8 cellular contexts compared by ENCODE assay signal in genomic region chr1:119713538-119714456, GRCh38. TPM values are rescaled to one million over a fixed set of nuclear protein-coding genes. Genes with fewer than 3 reads are reported as not detected.
DNase-seq lines count a peak whose midpoint lies in the region; ATAC-seq and TF ChIP-seq lines count a peak whose summit lies in the region.

No MANE protein-coding gene starts in this region.

- H3K4me3 ChIP-seq in AG04449 (ENCODE audit: low read depth, low read length) (peak overlapping the region; percentile 92), HEK293 (ENCODE audit: low read depth, low read length) (no peak overlapping the region), WERI-Rb-1 (ENCODE audit: low read depth, low read length) (no peak overlapping the region; the same call in 1 of the 2 replicates)

- POLR2A ChIA-PET in AG04449 (lab: Yijun Ruan, JAX) = interaction anchor here (0.8 to 1.4 kb wide), 2 partner anchors 10 to 160 kb away, joined by 3 to 4 read pairs; no protein-coding TSS in a partner anchor
- POLR2A ChIA-PET in HEK293 (lab: Yijun Ruan, JAX) = interaction anchor here (1.3 to 2.2 kb wide), 2 partner anchors 34 to 66 kb away, joined by 5 to 10 read pairs; partner anchors contain the start of gene ZNF697

- H3K27me3 ChIP-seq in WERI-Rb-1 (ENCODE audit: insufficient read depth, low read depth, severe bottlenecking) = no peaks in the 10 kb centered on the region

- peaks cover 15% of the 10 kb centered on the region for H3K4me1 ChIP-seq in HEK293 (ENCODE audit: control insufficient read depth, insufficient read depth, low read length)

- peaks cover 0 to under 1% of the 10 kb centered on the region in 2 experiments; a peak in 1 of 3 replicates for H3K36me3 ChIP-seq in HEK293 (ENCODE audit: control insufficient read depth in 2 of 2, insufficient read depth in 1 of 2, low read length in 2 of 2)
- peaks cover 2% of the 10 kb centered on the region; the same call in 1 of the 2 replicates for H3K36me3 ChIP-seq in WERI-Rb-1

- H3K9me3 ChIP-seq in HEK293 (ENCODE audit: control insufficient read depth, insufficient read depth, low read depth, low read length) = no peaks in the 10 kb centered on the region
- H3K9me3 ChIP-seq in WERI-Rb-1 (ENCODE audit: severe bottlenecking) = no peaks in the 10 kb centered on the region

- CTCF ChIA-PET in AG04449 (lab: Yijun Ruan, JAX) = interaction anchor here (1.2 to 3.7 kb wide), 5 partner anchors 15 to 98 kb away, joined by 3 to 22 read pairs (median 5); no protein-coding TSS in a partner anchor
- CTCF ChIA-PET in HEK293 (lab: Yijun Ruan, JAX) = interaction anchor here (0.8 kb wide), 1 partner anchor 39 kb away, joined by 3 read pairs; no protein-coding TSS in a partner anchor

- ATAC-seq in Right ventricle myocardium superior (ENCODE audit: poor library complexity) (peak; percentile 23), sciatic nerve (peak; percentile 33), HG02623 (IDR thresholded peaks at IDR 0.05; ENCODE audit: unreplicated experiment) (no peak), HG02852 (IDR thresholded peaks at IDR 0.05; ENCODE audit: unreplicated experiment) (no peak)

- intact Hi-C loops in Right ventricle myocardium superior (cut with DNase I) = no loop called here
- intact Hi-C loops in sciatic nerve (cut with DNase I) = no loop called here

- TF ChIP-seq CTCF in AG04449 (IDR thresholded peaks at IDR 0.05; ENCODE audit: insufficient read depth, low read length, missing control alignments) = no peak
- TF ChIP-seq CTCF in HEK293 (tag by site-specific recombination; IDR thresholded peaks at IDR 0.05) = no peak
- no peak for TF ChIP-seq CTCF in WERI-Rb-1 (IDR thresholded peaks at IDR 0.05; ENCODE audit: low read depth, low read length)

- H3K27ac ChIP-seq in HEK293 (ENCODE audit: extremely low read depth, low read depth, low read length) = peak overlapping the region; percentile 90
- H3K27ac ChIP-seq in WERI-Rb-1 = peak overlapping the region; percentile 79

- DNase-seq in AG04449 (ENCODE audit: low read depth, low spot score) = no peak
- DNase-seq in WERI-Rb-1 = peak; percentile 12
- DNase-seq in Right ventricle myocardium superior = no peak
- no peak for DNase-seq in sciatic nerve (ENCODE audit: low spot score)
- no peak for DNase-seq in OCI-M2 (lab: John Stamatoyannopoulos, UW; ENCODE audit: unreplicated experiment)

TF ChIP-seq in HEK293, 187 proteins besides CTCF, POLR2A, EP300 and RAD21 (continues in another document):
- TF ChIP-seq KLF10 (tag by site-specific recombination; IDR thresholded peaks at IDR 0.05) (0 out of 2 replicates have a peak, but pooled peaks have one; percentile 62), ZNF223 (tag by site-specific recombination; IDR thresholded peaks at IDR 0.05) (no peak), FEZF1 (tag by site-specific recombination; IDR thresholded peaks at IDR 0.05) (peak; percentile 37; the same call in 1 of the 2 replicates), ZNF426 (tag by site-specific recombination; IDR thresholded peaks at IDR 0.05) (no peak), ZNF366 (tag by site-specific recombination; conservative IDR thresholded peaks at IDR 0.05) (peak; percentile 62; the same call in 1 of the 2 replicates), SP2 (tag by site-specific recombination; IDR thresholded peaks at IDR 0.05) (peak; percentile 68), PATZ1 (tag by site-specific recombination; IDR thresholded peaks at IDR 0.05) (peak; percentile 82), ZNF530 (tag by site-specific recombination; IDR thresholded peaks at IDR 0.05; ENCODE audit: low read depth) (no peak), GLI2 (tag by site-specific recombination; IDR thresholded peaks at IDR 0.05; ENCODE audit: borderline replicate concordance, low read depth) (no peak), ZNF76 (tag by site-specific recombination; IDR thresholded peaks at IDR 0.05; ENCODE audit: borderline replicate concordance, low read depth) (no peak; the same call in 1 of the 2 replicates), REST (tag by site-specific recombination; IDR thresholded peaks at IDR 0.05) (peak; percentile 84), EGR2 (tag by site-specific recombination; IDR thresholded peaks at IDR 0.05; ENCODE audit: low read depth) (peak; percentile 60), ZBTB44 (tag by site-specific recombination; IDR thresholded peaks at IDR 0.05) (no peak), ZNF830 (tag by site-specific recombination; IDR thresholded peaks at IDR 0.05; ENCODE audit: low read depth) (no peak), ZNF184 (tag by site-specific recombination; IDR thresholded peaks at IDR 0.05) (no peak), ZNF596 (tag by site-specific recombination; IDR thresholded peaks at IDR 0.05) (no peak), ZNF423 (tag by site-specific recombination; IDR thresholded peaks at IDR 0.05) (no peak), ZNF148 (tag by site-specific recombination; IDR thresholded peaks at IDR 0.05; ENCODE audit: borderline replicate concordance) (no peak)

RNA-seq across cellular contexts. Expression of gene PHGDH, which starts 2.1 kb away (rescaled TPM):
- total RNA-seq in Right ventricle myocardium superior (10.5 TPM), sciatic nerve (60.0 TPM)

RNA-seq across cellular contexts. Expression of gene HMGCS2, which starts 54.9 kb away (rescaled TPM):
- total RNA-seq in Right ventricle myocardium superior = 210 TPM
- not detected for total RNA-seq in sciatic nerve

Comparison
In these comparisons a context has a peak if more than half of its experiments do, and no peak if none do; other contexts are left out.
1. ATAC-seq: peak in Right ventricle myocardium superior (single experiment) and sciatic nerve (single experiment); none in HG02623 (single experiment) and HG02852 (single experiment).
2. RNA of gene HMGCS2, which starts 54.9 kb away (total RNA-seq): 210 TPM in Right ventricle myocardium superior (single experiment); not detected in sciatic nerve (single experiment); every median in the first group is over 100 times any median in the second.